12 cellular contexts compared by ENCODE assay signal in genomic region chr12:8992086-8992409, GRCh38. TPM values are rescaled to one million over a fixed set of nuclear protein-coding genes. Genes with fewer than 3 reads are reported as not detected.
DNase-seq lines count a peak whose midpoint lies in the region; ATAC-seq lines count a peak whose summit lies in the region.
"Had no signal": no experiment of that assay in that cellular context is flagged by ENCODE, and none has a peak within 500 bp of the region (broad histone marks: within the 10 kb centered on the region; RNA-seq: fewer than 3 reads in every experiment).

No MANE protein-coding gene starts in this region.

- H3K4me1 Mint-ChIP-seq in activated naive CD8-positive, alpha-beta T cell (ENCODE audit: low read depth) = peaks cover 68% of the 10 kb centered on the region
- H3K4me1 Mint-ChIP-seq in activated naive CD8-positive, alpha-beta T cell treated with anti-CD3 and anti-CD28 coated beads for 36 hours = peaks cover 57% of the 10 kb centered on the region
- peaks cover 83% of the 10 kb centered on the region for H3K4me1 Mint-ChIP-seq in activated naive CD4-positive, alpha-beta T cell treated with anti-CD3 and anti-CD28 coated beads, Interleukin-2, amount 50 U/mL, for 24 hours
- H3K4me1 Mint-ChIP-seq in stimulated activated effector memory CD8-positive, alpha-beta T cell treated with anti-CD3 and anti-CD28 coated beads, Interleukin-12 subunit alpha, Interleukin-12 subunit beta, amount 100 ng/mL, for 72 hours = peaks cover 67% of the 10 kb centered on the region

- no peaks in the 10 kb centered on the region for H3K9me3 Mint-ChIP-seq in activated naive CD8-positive, alpha-beta T cell (ENCODE audit: low read depth)
- no peaks in the 10 kb centered on the region for H3K9me3 Mint-ChIP-seq in activated naive CD8-positive, alpha-beta T cell treated with anti-CD3 and anti-CD28 coated beads for 36 hours
- H3K9me3 Mint-ChIP-seq in activated naive CD4-positive, alpha-beta T cell treated with anti-CD3 and anti-CD28 coated beads, Interleukin-2, amount 50 U/mL, for 24 hours = no peaks in the 10 kb centered on the region
- H3K9me3 Mint-ChIP-seq in stimulated activated effector memory CD8-positive, alpha-beta T cell treated with anti-CD3 and anti-CD28 coated beads, Interleukin-12 subunit alpha, Interleukin-12 subunit beta, amount 100 ng/mL, for 72 hours = no peaks in the 10 kb centered on the region

- no peaks in the 10 kb centered on the region for H3K27me3 Mint-ChIP-seq in activated naive CD8-positive, alpha-beta T cell
- no peaks in the 10 kb centered on the region for H3K27me3 Mint-ChIP-seq in activated naive CD8-positive, alpha-beta T cell treated with anti-CD3 and anti-CD28 coated beads for 36 hours
- no peaks in the 10 kb centered on the region for H3K27me3 Mint-ChIP-seq in activated naive CD4-positive, alpha-beta T cell treated with anti-CD3 and anti-CD28 coated beads, Interleukin-2, amount 50 U/mL, for 24 hours

- peak overlapping the region; percentile 64 for H3K4me3 Mint-ChIP-seq in activated naive CD8-positive, alpha-beta T cell
- no peak overlapping the region for H3K4me3 Mint-ChIP-seq in activated naive CD8-positive, alpha-beta T cell treated with anti-CD3 and anti-CD28 coated beads for 36 hours
- peak overlapping the region; percentile 54 for H3K4me3 Mint-ChIP-seq in activated naive CD4-positive, alpha-beta T cell treated with anti-CD3 and anti-CD28 coated beads, Interleukin-2, amount 50 U/mL, for 24 hours
- H3K4me3 Mint-ChIP-seq in stimulated activated effector memory CD8-positive, alpha-beta T cell treated with anti-CD3 and anti-CD28 coated beads, Interleukin-12 subunit alpha, Interleukin-12 subunit beta, amount 100 ng/mL, for 72 hours = peak overlapping the region; percentile 68

- H3K27ac Mint-ChIP-seq in activated naive CD8-positive, alpha-beta T cell = peak overlapping the region; percentile 61
- H3K27ac Mint-ChIP-seq in activated naive CD8-positive, alpha-beta T cell treated with anti-CD3 and anti-CD28 coated beads for 36 hours = no peak overlapping the region
- H3K27ac Mint-ChIP-seq in activated naive CD4-positive, alpha-beta T cell treated with anti-CD3 and anti-CD28 coated beads, Interleukin-2, amount 50 U/mL, for 24 hours = peak overlapping the region; percentile 86
- H3K27ac Mint-ChIP-seq in stimulated activated effector memory CD8-positive, alpha-beta T cell treated with anti-CD3 and anti-CD28 coated beads, Interleukin-12 subunit alpha, Interleukin-12 subunit beta, amount 100 ng/mL, for 72 hours = peak overlapping the region; percentile 92

- H3K36me3 Mint-ChIP-seq in activated naive CD8-positive, alpha-beta T cell = peaks cover 2% of the 10 kb centered on the region
- H3K36me3 Mint-ChIP-seq in activated naive CD8-positive, alpha-beta T cell treated with anti-CD3 and anti-CD28 coated beads for 36 hours = peaks cover 7% of the 10 kb centered on the region
- H3K36me3 Mint-ChIP-seq in activated naive CD4-positive, alpha-beta T cell treated with anti-CD3 and anti-CD28 coated beads, Interleukin-2, amount 50 U/mL, for 24 hours = peaks cover 2% of the 10 kb centered on the region
- H3K36me3 Mint-ChIP-seq in stimulated activated effector memory CD8-positive, alpha-beta T cell treated with anti-CD3 and anti-CD28 coated beads, Interleukin-12 subunit alpha, Interleukin-12 subunit beta, amount 100 ng/mL, for 72 hours = peaks cover 12% of the 10 kb centered on the region

- peak; percentile 27 for ATAC-seq in stimulated activated effector memory CD8-positive, alpha-beta T cell treated with anti-CD3 and anti-CD28 coated beads, Interleukin-12 subunit alpha, Interleukin-12 subunit beta, amount 100 ng/mL, for 72 hours
- ATAC-seq in HG03280 (IDR thresholded peaks at IDR 0.05; ENCODE audit: unreplicated experiment) = no peak

- no peak for DNase-seq in activated naive CD8-positive, alpha-beta T cell treated with anti-CD3 and anti-CD28 coated beads for 36 hours
- DNase-seq in NOMO-1 treated with dmso at 0.1 percent for 144 hours (lab: John Stamatoyannopoulos, UW; ENCODE audit: unreplicated experiment) (peak; percentile 41), NCI-H446 (lab: John Stamatoyannopoulos, UW) (no peak), NCI-H345 (lab: John Stamatoyannopoulos, UW) (no peak)
- no peak for DNase-seq in stimulated activated effector memory CD8-positive, alpha-beta T cell treated with anti-CD3 and anti-CD28 coated beads, Interleukin-12 subunit alpha, Interleukin-12 subunit beta, amount 100 ng/mL, for 72 hours (ENCODE audit: low spot score in 2 of 2)
- DNase-seq: activated effector memory CD4-positive, alpha-beta T cell treated with Interleukin-2 at 50 U/mL for 16 hours; effector CD8-positive, alpha-beta T cell; NCI-H1105 treated with DMSO at 0.1 percent for 48 hours; occipital lobe had no signal

RNA-seq across cellular contexts. Expression of gene KLRG1, which starts 2.7 kb away (rescaled TPM):
- total RNA-seq in activated naive CD8-positive, alpha-beta T cell treated with anti-CD3 and anti-CD28 coated beads for 36 hours = 1 to 10 TPM; 2.2 to 3.7 TPM

RNA-seq across cellular contexts. Expression of gene M6PR, which starts 42.6 kb away (rescaled TPM):
- 100 to 1,000 TPM; 213 to 226 TPM for total RNA-seq in activated naive CD8-positive, alpha-beta T cell treated with anti-CD3 and anti-CD28 coated beads for 36 hours
